Comparison of ENCODE assay signal across 17 cellular contexts in the genomic region with DNA sequence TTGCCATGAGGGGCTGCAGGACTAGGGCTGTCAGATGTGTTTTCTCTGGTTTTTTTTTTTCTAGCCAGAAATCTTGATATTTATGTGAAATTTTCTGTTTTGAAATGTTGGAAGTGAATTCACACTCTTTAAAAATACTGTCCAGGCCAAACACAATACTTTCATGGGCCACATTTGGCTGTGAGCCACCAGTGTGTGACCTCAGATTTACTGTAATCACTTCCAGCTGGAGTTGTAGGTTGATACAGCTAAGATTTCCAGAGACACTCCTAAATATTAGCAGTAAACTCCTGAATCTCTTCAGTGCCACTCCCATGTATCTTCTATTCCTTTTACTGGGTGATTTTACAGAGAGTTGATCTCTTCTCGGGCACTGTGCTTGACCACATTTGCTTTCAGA.
DNase-seq lines count a peak whose midpoint lies in the region; ATAC-seq and TF ChIP-seq lines count a peak whose summit lies in the region.
"Had no signal": no experiment of that assay in that cellular context is flagged by ENCODE, and none has a peak within 500 bp of the region (broad histone marks: within the 10 kb centered on the region; RNA-seq: fewer than 3 reads in every experiment).

No MANE protein-coding gene starts in this region.

- peaks cover 9% of the 10 kb centered on the region for H3K9me3 Mint-ChIP-seq in osteocyte (ENCODE audit: unreplicated experiment)

- peaks cover 22% of the 10 kb centered on the region for H3K27me3 Mint-ChIP-seq in osteocyte (ENCODE audit: unreplicated experiment)

- no peak overlapping the region for H3K4me3 Mint-ChIP-seq in osteocyte (ENCODE audit: unreplicated experiment)
- H3K4me3 Mint-ChIP-seq: activated T-helper 1 cell treated with anti-CD3 and anti-CD28 coated beads, Interleukin-12 subunit alpha, Interleukin-12 subunit beta, Interleukin-2, Interleukin-4 antibody, amounts not matched to agents 30 ng/mL and 10 ng/mL and 1 ng/mL, durations not matched to agents 14 hours and 24 hours and 36 hours; CD4-positive, CD25-positive, alpha-beta regulatory T cell; IgD-negative memory B cell had no signal

- ATAC-seq in HG03520 (IDR thresholded peaks at IDR 0.05; ENCODE audit: unreplicated experiment) = no peak
- no peak for ATAC-seq in HG03354 (IDR thresholded peaks at IDR 0.05; ENCODE audit: poor library complexity, severe bottlenecking, unreplicated experiment)

- H3K9me3 ChIP-seq in BE2C (no peaks in the 10 kb centered on the region), MG63 (no peaks in the 10 kb centered on the region)
- H3K9me3 ChIP-seq: breast epithelium had no signal

- H3K27me3 ChIP-seq in BE2C = no peaks in the 10 kb centered on the region
- no peaks in the 10 kb centered on the region for H3K27me3 ChIP-seq in MG63
- H3K27me3 ChIP-seq: breast epithelium had no signal

- H3K36me3 ChIP-seq in BE2C (no peaks in the 10 kb centered on the region), MG63 (no peaks in the 10 kb centered on the region)
- H3K36me3 ChIP-seq: breast epithelium had no signal

- peak; percentile 46 for DNase-seq in BE2C
- DNase-seq in MG63 = peak; percentile 50
- peak; percentile 23 for DNase-seq in epidermal melanocyte (ENCODE audit: insufficient read length, low spot score)
- DNase-seq in osteocyte (ENCODE audit: extremely low spot score, unreplicated experiment) = no peak
- DNase-seq in SIG-M5 (lab: John Stamatoyannopoulos, UW) = no peak
- no peak for DNase-seq in HT-29 (ENCODE audit: low spot score)
- DNase-seq: activated CD4-positive, alpha-beta T cell treated with anti-CD3 and anti-CD28 coated beads for 48 hours; CD4-positive, CD25-positive, alpha-beta regulatory T cell; islet precursor cell; NCI-H524; stimulated activated naive CD4-positive, alpha-beta T cell treated with Interleukin-2 at 50 U/mL for 16 hours; T-helper 2 cell had no signal

- TF ChIP-seq CTCF in BE2C (IDR thresholded peaks at IDR 0.05; ENCODE audit: low read depth, low read length) (no peak), osteocyte (IDR thresholded peaks at IDR 0.05) (no peak)

- peaks cover 19% of the 10 kb centered on the region for H3K4me1 ChIP-seq in BE2C
- H3K4me1 ChIP-seq: breast epithelium had no signal

- peak overlapping the region; percentile 20 for H3K27ac Mint-ChIP-seq in osteocyte (ENCODE audit: unreplicated experiment)
- H3K27ac Mint-ChIP-seq: activated T-helper 1 cell treated with anti-CD3 and anti-CD28 coated beads, Interleukin-12 subunit alpha, Interleukin-12 subunit beta, Interleukin-2, Interleukin-4 antibody, amounts not matched to agents 30 ng/mL and 10 ng/mL and 1 ng/mL, durations not matched to agents 14 hours and 24 hours and 36 hours; CD4-positive, CD25-positive, alpha-beta regulatory T cell; IgD-negative memory B cell had no signal

- H3K4me1 Mint-ChIP-seq in osteocyte (ENCODE audit: unreplicated experiment) = peaks cover 19% of the 10 kb centered on the region
- H3K4me1 Mint-ChIP-seq: IgD-negative memory B cell had no signal

- H3K36me3 Mint-ChIP-seq in osteocyte (ENCODE audit: unreplicated experiment) = no peaks in the 10 kb centered on the region
- H3K36me3 Mint-ChIP-seq: IgD-negative memory B cell had no signal

- H3K4me3 ChIP-seq in BE2C (ENCODE audit: low read depth, low read length) (no peak overlapping the region), MG63 (no peak overlapping the region)
- H3K4me3 ChIP-seq: breast epithelium had no signal

Comparison
In these comparisons a context has a peak if more than half of its experiments do, and no peak if none do; other contexts are left out.
1. DNase-seq: peak in BE2C (single experiment), MG63 (single experiment) and epidermal melanocyte (single experiment); none in osteocyte (single experiment), SIG-M5 (single experiment) and HT-29 (single experiment).